Comparison of ENCODE assay signal across 28 cellular contexts in the genomic region with DNA sequence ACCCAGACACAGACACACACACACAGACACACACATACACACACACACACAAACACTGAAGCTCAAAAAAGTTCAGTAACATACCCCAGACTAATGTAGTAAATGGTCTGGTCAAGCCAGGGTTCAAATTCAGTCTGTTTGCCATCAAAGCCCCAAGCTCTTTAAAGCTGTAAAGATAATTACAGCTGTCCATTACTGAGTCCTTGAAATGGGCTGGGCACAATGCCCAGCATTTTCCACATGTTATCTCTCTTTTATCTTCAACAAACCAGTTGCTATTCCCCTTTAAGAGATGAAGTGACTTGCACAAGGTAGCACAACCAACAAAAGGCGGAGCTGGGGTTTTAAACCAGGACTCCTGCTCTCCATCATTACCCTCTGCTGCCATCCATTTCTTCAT. TPM values are rescaled to one million over a fixed set of nuclear protein-coding genes. Genes with fewer than 3 reads are reported as not detected.
DNase-seq lines count a peak whose midpoint lies in the region; ATAC-seq and TF ChIP-seq lines count a peak whose summit lies in the region.
"Had no signal": no experiment of that assay in that cellular context is flagged by ENCODE, and none has a peak within 500 bp of the region (broad histone marks: within the 10 kb centered on the region; RNA-seq: fewer than 3 reads in every experiment).

No MANE protein-coding gene starts in this region.

- no peak overlapping the region for H3K4me2 ChIP-seq in SK-N-SH
- H3K4me2 ChIP-seq: BLaER1, PC-9 had no signal

- POLR2A ChIA-PET in SK-N-SH (lab: Yijun Ruan, JAX): interaction anchor here (0.7 to 1.5 kb wide), 3 partner anchors 12 to 49 kb away, joined by 3 read pairs; partner anchors contain the start of gene MLEC
- POLR2A ChIA-PET in naive thymus-derived CD4-positive, alpha-beta T cell (lab: Charles Lee): no interaction called here

- no peaks in the 10 kb centered on the region for H3K79me2 ChIP-seq in SK-N-SH (ENCODE audit: insufficient read depth)

- no peaks in the 10 kb centered on the region for H3K9me3 Mint-ChIP-seq in naive thymus-derived CD4-positive, alpha-beta T cell
- H3K9me3 Mint-ChIP-seq: activated naive CD4-positive, alpha-beta T cell treated with anti-CD3 and anti-CD28 coated beads for 36 hours; activated T-helper 1 cell treated with anti-CD3 and anti-CD28 coated beads, Interleukin-12 subunit alpha, Interleukin-12 subunit beta, Interleukin-2, Interleukin-4 antibody, amounts not matched to agents 30 ng/mL and 10 ng/mL and 1 ng/mL, durations not matched to agents 14 hours and 24 hours and 36 hours had no signal

- H3K4me3 ChIP-seq in SK-N-SH (ENCODE audit: low read depth in 2 of 2, low read length in 1 of 2) (no peak overlapping the region), liver (ENCODE audit: low read depth in 1 of 3, low read length in 3 of 3) (no peak overlapping the region), esophagus squamous epithelium (no peak overlapping the region)
- no peak overlapping the region for H3K4me3 ChIP-seq in naive thymus-derived CD4-positive, alpha-beta T cell (ENCODE audit: low read length)
- H3K4me3 ChIP-seq: BLaER1, breast epithelium, colonic mucosa, PC-9, testis had no signal

- peaks cover 0 to 9% (median 0%) of the 10 kb centered on the region in 7 donors for H3K4me1 Mint-ChIP-seq in naive thymus-derived CD4-positive, alpha-beta T cell

- no peaks in the 10 kb centered on the region for H3K9me2 ChIP-seq in SK-N-SH

- peaks cover 4 to 35% (median 10%) of the 10 kb centered on the region in 5 donors for H3K36me3 Mint-ChIP-seq in naive thymus-derived CD4-positive, alpha-beta T cell

- no peak overlapping the region for H3K27ac Mint-ChIP-seq in naive thymus-derived CD4-positive, alpha-beta T cell
- H3K27ac Mint-ChIP-seq: activated naive CD4-positive, alpha-beta T cell treated with anti-CD3 and anti-CD28 coated beads for 36 hours; activated T-helper 1 cell treated with anti-CD3 and anti-CD28 coated beads, Interleukin-12 subunit alpha, Interleukin-12 subunit beta, Interleukin-2, Interleukin-4 antibody, amounts not matched to agents 30 ng/mL and 10 ng/mL and 1 ng/mL, durations not matched to agents 14 hours and 24 hours and 36 hours had no signal

- no peaks in the 10 kb centered on the region for H3F3A ChIP-seq in SK-N-SH (replicated peaks; ENCODE audit: insufficient read depth)

- H3K4me1 ChIP-seq in SK-N-SH (ENCODE audit: control insufficient read depth in 1 of 2, insufficient read depth in 2 of 2, low read depth in 1 of 2, low read length in 1 of 2) (no peaks in the 10 kb centered on the region; a peak in 1 of 4 replicates), liver (ENCODE audit: control insufficient read depth in 4 of 4, insufficient read depth in 4 of 4, low read length in 3 of 4) (peaks cover 0 to 4% (median 0%) of the 10 kb centered on the region in 4 donors), esophagus squamous epithelium (peaks cover 0 to 6% (median 0%) of the 10 kb centered on the region in 3 donors)
- no peaks in the 10 kb centered on the region for H3K4me1 ChIP-seq in naive thymus-derived CD4-positive, alpha-beta T cell (ENCODE audit: control insufficient read depth in 2 of 2, insufficient read depth in 2 of 2, low read length in 2 of 2)
- H3K4me1 ChIP-seq: breast epithelium, colonic mucosa had no signal

- no peak overlapping the region for H3K9ac ChIP-seq in SK-N-SH
- no peak overlapping the region for H3K9ac ChIP-seq in liver (ENCODE audit: low read depth in 1 of 2, low read length in 2 of 2)
- H3K9ac ChIP-seq: BLaER1 had no signal

- H3K4me3 Mint-ChIP-seq in naive thymus-derived CD4-positive, alpha-beta T cell: no peak overlapping the region
- H3K4me3 Mint-ChIP-seq: activated naive CD4-positive, alpha-beta T cell treated with anti-CD3 and anti-CD28 coated beads for 36 hours; activated T-helper 1 cell treated with anti-CD3 and anti-CD28 coated beads, Interleukin-12 subunit alpha, Interleukin-12 subunit beta, Interleukin-2, Interleukin-4 antibody, amounts not matched to agents 30 ng/mL and 10 ng/mL and 1 ng/mL, durations not matched to agents 14 hours and 24 hours and 36 hours had no signal

- 100% methylated on average over 1 of the region's 1 CpG for WGBS in SK-N-SH (ENCODE audit: low lambda C conversion rate)
- 94% methylated on average over 1 of the region's 1 CpG for WGBS in liver
- WGBS in esophagus squamous epithelium, 2 donors: 100% methylated on average over 1 of the region's 1 CpG

- H3K27me3 ChIP-seq in SK-N-SH (ENCODE audit: insufficient read depth) (no peaks in the 10 kb centered on the region), liver (ENCODE audit: control insufficient read depth in 4 of 4, insufficient read depth in 4 of 4, low read length in 3 of 4) (no peaks in the 10 kb centered on the region), esophagus squamous epithelium (no peaks in the 10 kb centered on the region)
- no peaks in the 10 kb centered on the region for H3K27me3 ChIP-seq in naive thymus-derived CD4-positive, alpha-beta T cell (ENCODE audit: control insufficient read depth in 2 of 2, insufficient read depth in 2 of 2, low read length in 2 of 2)
- H3K27me3 ChIP-seq: BLaER1, breast epithelium, colonic mucosa, testis had no signal

- intact Hi-C loops in cardiac septum (cut with DNase I) (no loop called here), Right ventricle myocardium superior (cut with DNase I) (no loop called here), esophagus squamous epithelium (cut with DNase I) (no loop called here)
- intact Hi-C loops in naive thymus-derived CD4-positive, alpha-beta T cell (cut with micrococcal nuclease): no loop called here

- CTCF ChIA-PET in SK-N-SH (lab: Yijun Ruan, JAX): interaction anchor here (1.0 to 2.3 kb wide), 3 partner anchors 9 to 269 kb away, joined by 3 to 7 read pairs (median 3); no protein-coding TSS in a partner anchor
- CTCF ChIA-PET in naive thymus-derived CD4-positive, alpha-beta T cell (lab: Charles Lee): interaction anchor here (0.6 kb wide), 1 partner anchor 107 kb away, joined by 4 read pairs; no protein-coding TSS in a partner anchor

- peaks cover 11 to 40% of the 10 kb centered on the region in 2 experiments for H3K36me3 ChIP-seq in SK-N-SH (replicated peaks in 1 of 2; ENCODE audit: control insufficient read depth in 1 of 2, insufficient read depth in 2 of 2, low read length in 1 of 2)
- H3K36me3 ChIP-seq in liver (ENCODE audit: control insufficient read depth in 4 of 4, insufficient read depth in 3 of 4, low read depth in 1 of 4, low read length in 3 of 4): peaks cover 5 to 36% (median 27%) of the 10 kb centered on the region in 4 donors
- H3K36me3 ChIP-seq in naive thymus-derived CD4-positive, alpha-beta T cell (ENCODE audit: control insufficient read depth in 2 of 3, insufficient read depth in 3 of 3, low read length in 3 of 3): peaks cover 0 to 54% (median 12%) of the 10 kb centered on the region in 3 experiments
- peaks cover 0 to 63% (median 6%) of the 10 kb centered on the region in 3 donors for H3K36me3 ChIP-seq in esophagus squamous epithelium
- H3K36me3 ChIP-seq: breast epithelium, colonic mucosa had no signal

- no peak overlapping the region for H3K27ac ChIP-seq in SK-N-SH (ENCODE audit: low read depth in 2 of 2, low read length in 1 of 2)
- H3K27ac ChIP-seq in liver (ENCODE audit: low read depth in 1 of 2, low read length in 2 of 2): no peak overlapping the region
- no peak overlapping the region for H3K27ac ChIP-seq in naive thymus-derived CD4-positive, alpha-beta T cell (ENCODE audit: low read depth, low read length)
- H3K27ac ChIP-seq in esophagus squamous epithelium: no peak overlapping the region
- H3K27ac ChIP-seq: BLaER1, colonic mucosa, epithelial cell of prostate, PC-9 had no signal

- no peaks in the 10 kb centered on the region for H3K27me3 Mint-ChIP-seq in naive thymus-derived CD4-positive, alpha-beta T cell
- H3K27me3 Mint-ChIP-seq: progenitor cell of endocrine pancreas had no signal

- H4K20me1 ChIP-seq in SK-N-SH (ENCODE audit: insufficient read depth): no peaks in the 10 kb centered on the region
- H4K20me1 ChIP-seq: BLaER1 had no signal

- no peak for TF ChIP-seq POLR2A in esophagus squamous epithelium (IDR thresholded peaks at IDR 0.05)

- peak in 1 of 2 experiments; percentile 5; a peak in 1 of 4 replicates for TF ChIP-seq EP300 in SK-N-SH (IDR thresholded peaks at IDR 0.05; ENCODE audit: borderline replicate concordance in 1 of 2, low read depth in 1 of 2, low read length in 1 of 2)

- H3K9me3 ChIP-seq in SK-N-SH (no peaks in the 10 kb centered on the region), liver (ENCODE audit: control insufficient read depth in 4 of 4, low read length in 3 of 4) (no peaks in the 10 kb centered on the region), esophagus squamous epithelium (no peaks in the 10 kb centered on the region)
- no peaks in the 10 kb centered on the region for H3K9me3 ChIP-seq in naive thymus-derived CD4-positive, alpha-beta T cell (ENCODE audit: control insufficient read depth in 2 of 3, low read length in 3 of 3)
- H3K9me3 ChIP-seq: BLaER1, breast epithelium, colonic mucosa, testis had no signal

- DNase-seq in cardiac septum (ENCODE audit: low spot score) (peak; percentile 27), Right ventricle myocardium superior (no peak), SK-N-SH (peak; percentile 47), esophagus squamous epithelium (lab: John Stamatoyannopoulos, UW) (no peak), hepatic stellate cell (ENCODE audit: low spot score) (no peak)
- DNase-seq in naive thymus-derived CD4-positive, alpha-beta T cell: no peak
- DNase-seq: ACHN; activated CD4-positive, alpha-beta T cell treated with anti-CD3 and anti-CD28 coated beads, Interleukin-2, amount 50 U/mL, for 48 hours; activated naive CD4-positive, alpha-beta T cell treated with anti-CD3 and anti-CD28 coated beads for 36 hours; amygdala; colonic mucosa; effector CD8-positive, alpha-beta T cell; GOT3; head of caudate nucleus; mesenchymal stem cell; NCI-H1048; NCI-H446 treated with DMSO at 0.1 percent for 48 hours; PC-9; SHP77; stimulated activated naive CD4-positive, alpha-beta T cell; T1000; testis had no signal

- H2AFZ ChIP-seq in SK-N-SH (ENCODE audit: low read depth): no peak overlapping the region
- H2AFZ ChIP-seq: PC-9 had no signal

- TF ChIP-seq CTCF in SK-N-SH (IDR thresholded peaks at IDR 0.05) (no peak), liver (IDR thresholded peaks at IDR 0.05; ENCODE audit: low read depth, low read length, missing input control) (no peak), esophagus squamous epithelium (IDR thresholded peaks at IDR 0.05) (no peak)

- no peak for TF ChIP-seq RAD21 in SK-N-SH (IDR thresholded peaks at IDR 0.05; ENCODE audit: low read length)
- no peak for TF ChIP-seq RAD21 in liver (IDR thresholded peaks at IDR 0.05)

- ATAC-seq in Right ventricle myocardium superior (ENCODE audit: poor library complexity): no peak
- no peak for ATAC-seq in naive thymus-derived CD4-positive, alpha-beta T cell

RNA-seq across cellular contexts. Expression of gene UNC119B, which starts 7.6 kb away (rescaled TPM):
- total RNA-seq in cardiac septum (10.9 TPM), Right ventricle myocardium superior (13.4 TPM), liver (10 to 100 TPM; 16.8 to 24.8 TPM), esophagus squamous epithelium (10 to 100 TPM in 3 of 4 donors, 1 to 10 TPM in 1; 6.4 to 23.3 (median 12.4) TPM)
- polyA plus RNA-seq in SK-N-SH (2012; rRNA removed) (23.6 and 32.0 TPM in 2 replicates), liver (1 to 10 TPM; 3.8 to 6.8 TPM)
- 25.3 and 28.0 TPM in 2 replicates for polyA plus RNA-seq in SK-N-SH (2012; cell fraction: cytosol; rRNA removed)
- 23.7 and 28.0 TPM in 2 replicates for polyA plus RNA-seq in SK-N-SH (2012; cell fraction: nucleus; rRNA removed)
- 10 to 100 TPM; 10.9 to 26.7 (median 18.8) TPM for total RNA-seq in naive thymus-derived CD4-positive, alpha-beta T cell
- 10 to 100 TPM; 10.6 to 12.5 TPM for polyA plus RNA-seq in naive thymus-derived CD4-positive, alpha-beta T cell

RNA-seq across cellular contexts. Expression of gene MLEC, which starts 15.7 kb away (rescaled TPM):
- total RNA-seq in cardiac septum: 103 TPM
- total RNA-seq in Right ventricle myocardium superior: 125 TPM
- 23.4 and 27.8 TPM in 2 replicates for polyA plus RNA-seq in SK-N-SH (2012; rRNA removed)
- 32.4 and 33.3 TPM in 2 replicates for polyA plus RNA-seq in SK-N-SH (2012; cell fraction: cytosol; rRNA removed)
- polyA plus RNA-seq in SK-N-SH (2012; cell fraction: nucleus; rRNA removed): 12.2 and 23.2 TPM in 2 replicates
- 100 to 1,000 TPM in 1 of 2 donors, 10 to 100 TPM in 1; 61.4 to 170 TPM for total RNA-seq in liver
- 100 to 1,000 TPM in 1 of 2 donors, 10 to 100 TPM in 1; 96.3 to 134 TPM for polyA plus RNA-seq in liver
- total RNA-seq in naive thymus-derived CD4-positive, alpha-beta T cell: 100 to 1,000 TPM in 1 of 5 experiments, 10 to 100 TPM in 4; 27.6 to 132 (median 57.6) TPM
- 10 to 100 TPM; 24.5 to 41.6 TPM for polyA plus RNA-seq in naive thymus-derived CD4-positive, alpha-beta T cell
- total RNA-seq in esophagus squamous epithelium: 10 to 100 TPM; 20.7 to 48.9 (median 34.3) TPM

RNA-seq across cellular contexts. Expression of gene ACADS, which starts 23.0 kb away (rescaled TPM):
- 58.4 TPM for total RNA-seq in cardiac septum
- total RNA-seq in Right ventricle myocardium superior: 113 TPM
- polyA plus RNA-seq in SK-N-SH (2012; rRNA removed): 4.5 and 4.9 TPM in 2 replicates
- polyA plus RNA-seq in SK-N-SH (2012; cell fraction: cytosol; rRNA removed): 1.3 and 2.9 TPM in 2 replicates
- 17.0 and 23.0 TPM in 2 replicates for polyA plus RNA-seq in SK-N-SH (2012; cell fraction: nucleus; rRNA removed)
- total RNA-seq in liver: 100 to 1,000 TPM in 1 of 2 donors, 10 to 100 TPM in 1; 54.2 to 152 TPM
- 100 to 1,000 TPM; 102 to 162 TPM for polyA plus RNA-seq in liver
- 10 to 100 TPM; 10.4 to 18.1 (median 15.7) TPM for total RNA-seq in naive thymus-derived CD4-positive, alpha-beta T cell
- polyA plus RNA-seq in naive thymus-derived CD4-positive, alpha-beta T cell: 10 to 100 TPM; 18.4 to 28.7 TPM
- total RNA-seq in esophagus squamous epithelium: 10 to 100 TPM; 11.3 to 30.9 (median 19.6) TPM

Comparison
In these comparisons a context has a peak if more than half of its experiments do, and no peak if none do; other contexts are left out.
1. DNase-seq: peak in cardiac septum (single experiment) and SK-N-SH (single experiment); none in Right ventricle myocardium superior (single experiment), naive thymus-derived CD4-positive, alpha-beta T cell (0 of 9), esophagus squamous epithelium (single experiment) and hepatic stellate cell (single experiment).